Comparison of ENCODE assay signal across 8 cellular contexts in the genomic region with DNA sequence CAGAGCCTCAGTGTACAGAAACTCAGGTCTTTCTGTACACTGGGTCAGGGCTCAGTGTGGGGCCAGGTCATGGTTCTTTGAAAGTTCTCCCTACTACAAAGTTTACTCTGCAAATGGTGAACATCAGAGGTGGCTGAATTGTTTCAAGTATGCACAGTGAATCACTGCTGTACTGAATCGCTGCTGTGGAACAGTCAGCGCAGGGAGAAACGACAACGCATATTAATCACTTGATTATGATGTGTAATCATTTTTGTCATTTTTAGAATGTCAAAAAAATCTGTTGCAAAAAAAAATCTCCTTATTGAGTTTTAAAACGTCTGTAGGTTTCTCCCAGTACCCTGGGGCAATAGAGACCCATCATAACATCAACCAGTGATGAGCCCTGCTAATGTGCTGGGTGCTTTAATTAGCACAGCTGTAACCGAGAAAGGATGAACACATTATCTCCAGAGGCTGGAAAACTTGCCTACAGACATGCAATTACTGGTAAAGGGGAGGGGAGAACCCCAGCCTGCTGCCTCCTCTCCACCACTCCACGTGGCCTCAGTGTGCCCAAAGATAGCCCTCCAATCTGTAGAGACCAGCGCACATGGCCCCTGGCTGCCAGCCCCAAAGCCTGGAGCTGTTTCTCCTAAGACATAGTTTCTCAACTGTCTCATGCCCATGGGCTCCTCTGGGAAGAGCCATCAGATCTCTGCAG. TPM values are rescaled to one million over a fixed set of nuclear protein-coding genes. Genes with fewer than 3 reads are reported as not detected.
DNase-seq lines count a peak whose midpoint lies in the region; ATAC-seq, FAIRE-seq and TF ChIP-seq lines count a peak whose summit lies in the region.

No MANE protein-coding gene starts in this region.

- H3K9ac ChIP-seq in astrocyte (ENCODE audit: low read length) (no peak overlapping the region), mesenchymal stem cell (ENCODE audit: low read length) (peak overlapping the region; percentile 74)

- H3K14ac ChIP-seq in mesenchymal stem cell (ENCODE audit: low read length in 2 of 2), result peak overlapping the region in 1 of 2 experiments; percentile 84

- WGBS in mesenchymal stem cell, result 30% methylated on average over 5 of the region's 8 CpGs
- 61% methylated on average over 8 of the region's 8 CpGs; no CpG with 5 or more reads in 1 of the 2 donors for WGBS in transverse colon (ENCODE audit: low coverage in 1 of 2), 2 donors

- CTCF ChIA-PET in MCF 10A (lab: Yijun Ruan, JAX), result interaction anchor here (1.0 to 4.0 kb wide), 3 partner anchors 12 to 58 kb away, joined by 4 to 18 read pairs (median 7); no protein-coding TSS in a partner anchor

- no peak overlapping the region for H3K4me3 Mint-ChIP-seq in MCF 10A (ENCODE audit: unreplicated experiment)
- peak overlapping the region; percentile 34 for H3K4me3 Mint-ChIP-seq in astrocyte (ENCODE audit: unreplicated experiment)

- no peak for DNase-seq in breast epithelium (ENCODE audit: low spot score in 2 of 2)
- DNase-seq in MCF 10A (ENCODE audit: unreplicated experiment), result no peak
- peak; percentile 47 for DNase-seq in astrocyte (ENCODE audit: low read depth)
- DNase-seq in mesenchymal stem cell, result peak; percentile 77
- no peak for DNase-seq in transverse colon
- no peak for DNase-seq in WERI-Rb-1
- DNase-seq in urothelium cell line (ENCODE audit: low spot score), result no peak

- H3K79me1 ChIP-seq in mesenchymal stem cell (replicated peaks; ENCODE audit: low read length, poor library complexity, severe bottlenecking), result peaks cover 28% of the 10 kb centered on the region

- no peaks in the 10 kb centered on the region for H3K79me2 ChIP-seq in astrocyte (ENCODE audit: insufficient read depth, low read length)

- H4K8ac ChIP-seq in mesenchymal stem cell (ENCODE audit: low read length), result peak overlapping the region; percentile 39

- H2BK12ac ChIP-seq in mesenchymal stem cell (ENCODE audit: low read length in 2 of 2), result peak overlapping the region; percentile 60 to 97

- H3K4me1 ChIP-seq in breast epithelium (peaks cover 31 to 55% of the 10 kb centered on the region in 2 donors), astrocyte (ENCODE audit: insufficient read depth, low read length) (peaks cover 27% of the 10 kb centered on the region), mesenchymal stem cell (ENCODE audit: control insufficient read depth, insufficient read depth, low read depth, low read length) (peaks cover 76% of the 10 kb centered on the region), transverse colon (peaks cover 83 to 96% (median 89%) of the 10 kb centered on the region in 4 donors)

- H2BK120ac ChIP-seq in mesenchymal stem cell (ENCODE audit: low read depth, low read length), result peak overlapping the region; percentile 75

- TF ChIP-seq CTCF in breast epithelium (IDR thresholded peaks at IDR 0.05), result no peak
- TF ChIP-seq CTCF in MCF 10A (IDR thresholded peaks at IDR 0.05; ENCODE audit: unreplicated experiment), result no peak
- no peak for TF ChIP-seq CTCF in astrocyte (IDR thresholded peaks at IDR 0.05; ENCODE audit: insufficient read depth, low read depth, low read length)
- no peak for TF ChIP-seq CTCF in transverse colon (IDR thresholded peaks at IDR 0.05)
- no peak for TF ChIP-seq CTCF in WERI-Rb-1 (IDR thresholded peaks at IDR 0.05; ENCODE audit: low read depth, low read length)

- peak overlapping the region; percentile 96 to 99 for H3K18ac ChIP-seq in mesenchymal stem cell (ENCODE audit: low read depth in 1 of 2, low read length in 2 of 2)

- H3K9me3 Mint-ChIP-seq in MCF 10A (ENCODE audit: unreplicated experiment), result no peaks in the 10 kb centered on the region
- H3K9me3 Mint-ChIP-seq in astrocyte (ENCODE audit: unreplicated experiment), result no peaks in the 10 kb centered on the region

- no peaks in the 10 kb centered on the region for H3K9me3 ChIP-seq in breast epithelium
- H3K9me3 ChIP-seq in astrocyte (ENCODE audit: insufficient read depth, low read depth, low read length), result no peaks in the 10 kb centered on the region
- H3K9me3 ChIP-seq in mesenchymal stem cell (ENCODE audit: control insufficient read depth, low read length), result no peaks in the 10 kb centered on the region
- H3K9me3 ChIP-seq in transverse colon, result no peaks in the 10 kb centered on the region
- H3K9me3 ChIP-seq in WERI-Rb-1 (ENCODE audit: severe bottlenecking), result no peaks in the 10 kb centered on the region

- H3K4me1 Mint-ChIP-seq in MCF 10A (ENCODE audit: insufficient read depth, unreplicated experiment), result peaks cover 28% of the 10 kb centered on the region
- H3K4me1 Mint-ChIP-seq in astrocyte (ENCODE audit: low read depth, unreplicated experiment), result peaks cover 62% of the 10 kb centered on the region

- no TSS peak for BruUV-seq in MCF 10A (replicated peaks; lab: Mats Ljungman, UMichigan)

- H3K36me3 Mint-ChIP-seq in MCF 10A (ENCODE audit: insufficient read depth, unreplicated experiment) (peaks cover 6% of the 10 kb centered on the region), astrocyte (ENCODE audit: low read depth, unreplicated experiment) (peaks cover 7% of the 10 kb centered on the region)

- FAIRE-seq in astrocyte (lab: Jason Lieb, UNC) (no peak), urothelium cell line (lab: Jason Lieb, UNC) (no peak)

- TF ChIP-seq EP300 in transverse colon (IDR thresholded peaks at IDR 0.05; ENCODE audit: low read depth), result no peak

- H3K27me3 ChIP-seq in breast epithelium (no peaks in the 10 kb centered on the region), astrocyte (ENCODE audit: insufficient read depth, low read length) (no peaks in the 10 kb centered on the region), mesenchymal stem cell (ENCODE audit: control insufficient read depth in 1 of 2, insufficient read depth in 1 of 2, low read length in 2 of 2) (no peaks in the 10 kb centered on the region), transverse colon (no peaks in the 10 kb centered on the region), WERI-Rb-1 (ENCODE audit: insufficient read depth, low read depth, severe bottlenecking) (no peaks in the 10 kb centered on the region)

- H2BK15ac ChIP-seq in mesenchymal stem cell (ENCODE audit: low read depth, poor library complexity, severe bottlenecking), result peak overlapping the region; percentile 67

- no peak for ATAC-seq in HG03439 (IDR thresholded peaks at IDR 0.05; ENCODE audit: unreplicated experiment)

- H2AK5ac ChIP-seq in mesenchymal stem cell (ENCODE audit: low read length, severe bottlenecking), result peak overlapping the region; percentile 72

- intact Hi-C loops in breast epithelium (cut with DNase I; ENCODE audit: low total_unique reads), result no loop called here
- intact Hi-C loops in MCF 10A (cut with micrococcal nuclease), result no loop called here
- intact Hi-C loops in transverse colon (cut with DNase I; ENCODE audit: low total_unique reads), result no loop called here

- H4K20me1 ChIP-seq in astrocyte (ENCODE audit: insufficient read depth, low read length), result peaks cover 3% of the 10 kb centered on the region

- H3K27me3 Mint-ChIP-seq in MCF 10A (ENCODE audit: insufficient read depth, unreplicated experiment), result no peaks in the 10 kb centered on the region
- no peaks in the 10 kb centered on the region for H3K27me3 Mint-ChIP-seq in astrocyte (ENCODE audit: low read depth, unreplicated experiment)

- in situ Hi-C loops in transverse colon (cut with MboI; ENCODE audit: low pct_ligation_motif_present in 1 of 4, low pct_unique_long_range_greater_than_20kb in 1 of 4, low sequenced_read_pairs in 3 of 4), result loop anchor here in 1 of 4 donors (10.0 kb wide), 1 partner anchor 46 kb away; no protein-coding TSS in a partner anchor

- TF ChIP-seq POLR2A in breast epithelium (IDR thresholded peaks at IDR 0.05) (no peak), transverse colon (IDR thresholded peaks at IDR 0.05) (no peak)

- POLR2A ChIA-PET in MCF 10A (lab: Yijun Ruan, JAX), result no interaction called here

- H4K91ac ChIP-seq in mesenchymal stem cell (ENCODE audit: low read length), result peak overlapping the region; percentile 95

- H2AFZ ChIP-seq in astrocyte (ENCODE audit: low read depth, low read length) (no peak overlapping the region), mesenchymal stem cell (ENCODE audit: low read depth, low read length) (no peak overlapping the region)

- H3K36me3 ChIP-seq in breast epithelium, result no peaks in the 10 kb centered on the region
- no peaks in the 10 kb centered on the region for H3K36me3 ChIP-seq in astrocyte (ENCODE audit: insufficient read depth, low read length)
- no peaks in the 10 kb centered on the region for H3K36me3 ChIP-seq in mesenchymal stem cell (ENCODE audit: control insufficient read depth in 1 of 2, insufficient read depth in 2 of 2, low read depth in 1 of 2, low read length in 2 of 2)
- no peaks in the 10 kb centered on the region for H3K36me3 ChIP-seq in transverse colon
- H3K36me3 ChIP-seq in WERI-Rb-1, result no peaks in the 10 kb centered on the region; the same call in none of the 2 replicates

- no peak overlapping the region for H3K23ac ChIP-seq in mesenchymal stem cell (ENCODE audit: low read length in 2 of 2)

- H3K27ac Mint-ChIP-seq in MCF 10A (ENCODE audit: low read depth, unreplicated experiment), result no peak overlapping the region
- peak overlapping the region; percentile 59 for H3K27ac Mint-ChIP-seq in astrocyte (ENCODE audit: unreplicated experiment)

- H3K27ac ChIP-seq in breast epithelium (peak overlapping the region; percentile 91 to 99), astrocyte (ENCODE audit: low read depth, low read length) (no peak overlapping the region), mesenchymal stem cell (ENCODE audit: low read length, poor library complexity, severe bottlenecking) (peak overlapping the region; percentile 40), transverse colon (peak overlapping the region; percentile 91 to 97 (median 94)), WERI-Rb-1 (no peak overlapping the region)

- peak overlapping the region; percentile 20 for H3K4me2 ChIP-seq in astrocyte (ENCODE audit: low read length)
- no peak overlapping the region for H3K4me2 ChIP-seq in mesenchymal stem cell (ENCODE audit: low read length, poor library complexity, severe bottlenecking)

- H3K4me3 ChIP-seq in breast epithelium, result no peak overlapping the region
- no peak overlapping the region for H3K4me3 ChIP-seq in astrocyte (ENCODE audit: insufficient read depth, low read depth, low read length)
- no peak overlapping the region for H3K4me3 ChIP-seq in mesenchymal stem cell (ENCODE audit: insufficient read depth in 1 of 2, low read depth in 1 of 2, low read length in 2 of 2)
- no peak overlapping the region for H3K4me3 ChIP-seq in transverse colon
- H3K4me3 ChIP-seq in WERI-Rb-1 (ENCODE audit: low read depth, low read length), result no peak overlapping the region

- H3K4ac ChIP-seq in mesenchymal stem cell (ENCODE audit: low read depth in 1 of 2, low read length in 2 of 2), result peak overlapping the region; percentile 88 to 96

- H2BK5ac ChIP-seq in mesenchymal stem cell (ENCODE audit: low read depth, low read length, poor library complexity, severe bottlenecking), result no peak overlapping the region

RNA-seq across cellular contexts. Expression of gene ARRB1, which starts 12.8 kb away (rescaled TPM):
- 10 to 100 TPM; 31.2 to 64.0 (median 42.3) TPM for total RNA-seq in breast epithelium
- total RNA-seq in MCF 10A (2022), result 0.44 and 0.98 TPM in 2 replicates
- total RNA-seq in astrocyte, result 22.7 and 28.5 TPM in 2 replicates
- 65.2 TPM for polyA plus RNA-seq in mesenchymal stem cell (2013, experiment 1 of 2)
- 64.4 TPM for polyA plus RNA-seq in mesenchymal stem cell (2013, experiment 2 of 2)
- 10 to 100 TPM; 55.7 to 88.2 (median 78.0) TPM for total RNA-seq in transverse colon

Comparison
In these comparisons a context has a peak if more than half of its experiments do, and no peak if none do; other contexts are left out.
1. RNA of gene ARRB1, which starts 12.8 kb away (total RNA-seq): 55.7 to 88.2 TPM in transverse colon, 31.2 to 64.0 TPM in breast epithelium and 22.7 to 28.5 TPM in astrocyte; 0.44 to 0.98 TPM in MCF 10A; every median in the first group is over 10 times any median in the second.
2. DNase-seq: peak in astrocyte (single experiment) and mesenchymal stem cell (single experiment); none in breast epithelium (0 of 2), MCF 10A (single experiment), transverse colon (single experiment), WERI-Rb-1 (single experiment) and urothelium cell line (single experiment).
3. H3K27ac ChIP-seq: peak in breast epithelium (2 of 2), mesenchymal stem cell (single experiment) and transverse colon (4 of 4); none in astrocyte (single experiment) and WERI-Rb-1 (single experiment).